10 cellular contexts compared by ENCODE assay signal in genomic region chr17:59607817-59608403, GRCh38. TPM values are rescaled to one million over a fixed set of nuclear protein-coding genes. Genes with fewer than 3 reads are reported as not detected.
DNase-seq lines count a peak whose midpoint lies in the region; ATAC-seq, FAIRE-seq and TF ChIP-seq lines count a peak whose summit lies in the region.
"Had no signal": no experiment of that assay in that cellular context is flagged by ENCODE, and none has a peak within 500 bp of the region (broad histone marks: within the 10 kb centered on the region; RNA-seq: fewer than 3 reads in every experiment).

No MANE protein-coding gene starts in this region.

- intact Hi-C loops in Panc1 (cut with micrococcal nuclease; ENCODE audit: unreplicated experiment): no loop called here
- intact Hi-C loops in activated T-helper 2 cell treated with anti-CD3 and anti-CD28 coated beads, Interferon-gamma antibody, Interleukin-2, Interleukin-4, amounts not matched to agents 10 μg/mL and 5 μg/mL and 100 μg/mL, durations not matched to agents 14 hours and 24 hours and 36 hours (cut with micrococcal nuclease): no loop called here

- H4K91ac ChIP-seq in mesenchymal stem cell (ENCODE audit: low read length): no peak overlapping the region

- no peak overlapping the region for H3K18ac ChIP-seq in mesenchymal stem cell (ENCODE audit: low read depth in 1 of 2, low read length in 2 of 2)

- no peak overlapping the region for H2AFZ ChIP-seq in mesenchymal stem cell (ENCODE audit: low read depth, low read length)

- H3K27ac ChIP-seq in Panc1 (ENCODE audit: low read length) (no peak overlapping the region), mesenchymal stem cell (ENCODE audit: low read length, poor library complexity, severe bottlenecking) (no peak overlapping the region)

- H3K79me1 ChIP-seq in mesenchymal stem cell (replicated peaks; ENCODE audit: low read length, poor library complexity, severe bottlenecking): no peaks in the 10 kb centered on the region

- H2BK120ac ChIP-seq in mesenchymal stem cell (ENCODE audit: low read depth, low read length): no peak overlapping the region

- peaks cover 70% of the 10 kb centered on the region for H3K36me3 Mint-ChIP-seq in activated T-cell treated with anti-CD3 and anti-CD28 coated beads, Interleukin-2, amount 50 U/mL, for 24 hours (ENCODE audit: low read depth)
- peaks cover 46% of the 10 kb centered on the region for H3K36me3 Mint-ChIP-seq in activated T-helper 2 cell treated with anti-CD3 and anti-CD28 coated beads, Interferon-gamma antibody, Interleukin-2, Interleukin-4, amounts not matched to agents 10 μg/mL and 5 μg/mL and 100 μg/mL, durations not matched to agents 14 hours and 24 hours and 36 hours (ENCODE audit: low read depth)

- H3K4me1 ChIP-seq in Panc1 (ENCODE audit: control insufficient read depth, insufficient read depth, low read length) (no peaks in the 10 kb centered on the region), mesenchymal stem cell (ENCODE audit: control insufficient read depth, insufficient read depth, low read depth, low read length) (no peaks in the 10 kb centered on the region)

- H3K9me3 Mint-ChIP-seq in activated T-cell treated with anti-CD3 and anti-CD28 coated beads, Interleukin-2, amount 50 U/mL, for 24 hours: no peaks in the 10 kb centered on the region
- H3K9me3 Mint-ChIP-seq in activated T-helper 2 cell treated with anti-CD3 and anti-CD28 coated beads, Interferon-gamma antibody, Interleukin-2, Interleukin-4, amounts not matched to agents 10 μg/mL and 5 μg/mL and 100 μg/mL, durations not matched to agents 14 hours and 24 hours and 36 hours: no peaks in the 10 kb centered on the region
- H3K9me3 Mint-ChIP-seq: naive thymus-derived CD8-positive, alpha-beta T cell had no signal

- no peak overlapping the region for H3K27ac Mint-ChIP-seq in activated T-cell treated with anti-CD3 and anti-CD28 coated beads, Interleukin-2, amount 50 U/mL, for 24 hours
- H3K27ac Mint-ChIP-seq in activated T-helper 2 cell treated with anti-CD3 and anti-CD28 coated beads, Interferon-gamma antibody, Interleukin-2, Interleukin-4, amounts not matched to agents 10 μg/mL and 5 μg/mL and 100 μg/mL, durations not matched to agents 14 hours and 24 hours and 36 hours: no peak overlapping the region
- H3K27ac Mint-ChIP-seq: naive thymus-derived CD8-positive, alpha-beta T cell had no signal

- CTCF ChIA-PET in Panc1 (lab: Charles Lee): no interaction called here

- no peak overlapping the region for H4K8ac ChIP-seq in mesenchymal stem cell (ENCODE audit: low read length)

- no peak overlapping the region for H3K23ac ChIP-seq in mesenchymal stem cell (ENCODE audit: low read length in 2 of 2)

- BruUV-seq in Panc1 (replicated peaks; lab: Mats Ljungman, UMichigan): no TSS peak

- no peak overlapping the region for H2BK12ac ChIP-seq in mesenchymal stem cell (ENCODE audit: low read length in 2 of 2)

- WGBS in mesenchymal stem cell: 98% methylated on average over 5 of the region's 5 CpGs

- DNase-seq in activated T-cell treated with anti-CD3 and anti-CD28 coated beads for 48 hours (ENCODE audit: low read depth) (peak; percentile 29), Panc1 (ENCODE audit: low read depth, low spot score) (no peak), dermis blood vessel endothelial cell (peak; percentile 27), mesenchymal stem cell (no peak), urothelium cell line (ENCODE audit: low spot score) (no peak)
- no peak for DNase-seq in activated T-cell treated with anti-CD3 and anti-CD28 coated beads, Interleukin-2, amount 50 U/mL, for 24 hours
- DNase-seq in stimulated activated CD4-positive, alpha-beta T cell treated with anti-CD3 and anti-CD28 coated beads, Interleukin-4, amount 100 ng/mL, for 1 hour: peak; percentile 30
- no peak for DNase-seq in activated T-helper 2 cell treated with anti-CD3 and anti-CD28 coated beads, Interferon-gamma antibody, Interleukin-2, Interleukin-4, amounts not matched to agents 10 μg/mL and 5 μg/mL and 100 μg/mL, durations not matched to agents 14 hours and 24 hours and 36 hours (ENCODE audit: low spot score)
- DNase-seq: C1 segment of cervical spinal cord had no signal

- no peak overlapping the region for H3K4ac ChIP-seq in mesenchymal stem cell (ENCODE audit: low read depth in 1 of 2, low read length in 2 of 2)

- no peak overlapping the region for H3K14ac ChIP-seq in mesenchymal stem cell (ENCODE audit: low read length in 2 of 2)

- H3K4me1 Mint-ChIP-seq in activated T-cell treated with anti-CD3 and anti-CD28 coated beads, Interleukin-2, amount 50 U/mL, for 24 hours (ENCODE audit: low read depth): no peaks in the 10 kb centered on the region
- peaks cover 4% of the 10 kb centered on the region for H3K4me1 Mint-ChIP-seq in activated T-helper 2 cell treated with anti-CD3 and anti-CD28 coated beads, Interferon-gamma antibody, Interleukin-2, Interleukin-4, amounts not matched to agents 10 μg/mL and 5 μg/mL and 100 μg/mL, durations not matched to agents 14 hours and 24 hours and 36 hours (ENCODE audit: low read depth)
- H3K4me1 Mint-ChIP-seq: naive thymus-derived CD8-positive, alpha-beta T cell had no signal

- FAIRE-seq in urothelium cell line (lab: Jason Lieb, UNC): no peak

- no peak overlapping the region for H3K4me3 Mint-ChIP-seq in activated T-cell treated with anti-CD3 and anti-CD28 coated beads, Interleukin-2, amount 50 U/mL, for 24 hours
- no peak overlapping the region for H3K4me3 Mint-ChIP-seq in activated T-helper 2 cell treated with anti-CD3 and anti-CD28 coated beads, Interferon-gamma antibody, Interleukin-2, Interleukin-4, amounts not matched to agents 10 μg/mL and 5 μg/mL and 100 μg/mL, durations not matched to agents 14 hours and 24 hours and 36 hours (ENCODE audit: low read depth)
- H3K4me3 Mint-ChIP-seq: naive thymus-derived CD8-positive, alpha-beta T cell had no signal

- in situ Hi-C loops in Panc1 (cut with HindIII; ENCODE audit: low pct_unique_long_range_greater_than_20kb, low sequenced_read_pairs): no loop called here

- H3K9me3 ChIP-seq in Panc1 (ENCODE audit: control insufficient read depth, insufficient read depth, low read depth, low read length) (no peaks in the 10 kb centered on the region), mesenchymal stem cell (ENCODE audit: control insufficient read depth, low read length) (no peaks in the 10 kb centered on the region)

- no peaks in the 10 kb centered on the region for H3K27me3 ChIP-seq in Panc1 (ENCODE audit: control insufficient read depth, insufficient read depth, low read length)
- no peaks in the 10 kb centered on the region for H3K27me3 ChIP-seq in mesenchymal stem cell (ENCODE audit: control insufficient read depth in 1 of 2, insufficient read depth in 1 of 2, low read length in 2 of 2)

- H3K36me3 ChIP-seq in Panc1 (ENCODE audit: control insufficient read depth, insufficient read depth, low read length) (no peaks in the 10 kb centered on the region; the same call in none of the 2 replicates), mesenchymal stem cell (ENCODE audit: control insufficient read depth in 1 of 2, insufficient read depth in 2 of 2, low read depth in 1 of 2, low read length in 2 of 2) (peaks cover 7 to 70% of the 10 kb centered on the region in 2 experiments)

- no peak for ATAC-seq in Panc1

- no peak overlapping the region for H2AK5ac ChIP-seq in mesenchymal stem cell (ENCODE audit: low read length, severe bottlenecking)

- no peak overlapping the region for H3K4me3 ChIP-seq in Panc1 (ENCODE audit: low read depth in 2 of 2, low read length in 2 of 2)
- H3K4me3 ChIP-seq in mesenchymal stem cell (ENCODE audit: insufficient read depth in 1 of 2, low read depth in 1 of 2, low read length in 2 of 2): no peak overlapping the region

- H3K9ac ChIP-seq in mesenchymal stem cell (ENCODE audit: low read length): no peak overlapping the region

- no peak overlapping the region for H3K4me2 ChIP-seq in mesenchymal stem cell (ENCODE audit: low read length, poor library complexity, severe bottlenecking)

- no peak overlapping the region for H2BK5ac ChIP-seq in mesenchymal stem cell (ENCODE audit: low read depth, low read length, poor library complexity, severe bottlenecking)

- H3K27me3 Mint-ChIP-seq in activated T-cell treated with anti-CD3 and anti-CD28 coated beads, Interleukin-2, amount 50 U/mL, for 24 hours: no peaks in the 10 kb centered on the region
- H3K27me3 Mint-ChIP-seq in activated T-helper 2 cell treated with anti-CD3 and anti-CD28 coated beads, Interferon-gamma antibody, Interleukin-2, Interleukin-4, amounts not matched to agents 10 μg/mL and 5 μg/mL and 100 μg/mL, durations not matched to agents 14 hours and 24 hours and 36 hours (ENCODE audit: low read depth): no peaks in the 10 kb centered on the region
- H3K27me3 Mint-ChIP-seq: naive thymus-derived CD8-positive, alpha-beta T cell had no signal

- peak; percentile 28; the same call in 1 of the 2 replicates for TF ChIP-seq CTCF in Panc1 (IDR thresholded peaks at IDR 0.05)

- no peak overlapping the region for H2BK15ac ChIP-seq in mesenchymal stem cell (ENCODE audit: low read depth, poor library complexity, severe bottlenecking)

- POLR2A ChIA-PET in Panc1 (lab: Charles Lee): no interaction called here

RNA-seq across cellular contexts. Expression of gene CLTC, which starts 11.8 kb away (rescaled TPM):
- total RNA-seq in Panc1 (2021; ENCODE audit: unreplicated experiment) (221 TPM), dermis blood vessel endothelial cell (477 and 761 TPM in 2 replicates)
- 110 TPM for polyA plus RNA-seq in Panc1 (2012; ENCODE audit: insufficient read length)
- 188 and 193 TPM in 2 replicates for total RNA-seq in activated T-helper 2 cell treated with anti-CD3 and anti-CD28 coated beads, Interferon-gamma antibody, Interleukin-2, Interleukin-4, amounts not matched to agents 10 μg/mL and 5 μg/mL and 100 μg/mL, durations not matched to agents 14 hours and 24 hours and 36 hours
- 198 TPM for polyA plus RNA-seq in mesenchymal stem cell (2013, experiment 1 of 2)
- 188 TPM for polyA plus RNA-seq in mesenchymal stem cell (2013, experiment 2 of 2)

RNA-seq across cellular contexts. Expression of gene DHX40, which starts 42.5 kb away (rescaled TPM):
- 16.2 TPM for total RNA-seq in Panc1 (2021; ENCODE audit: unreplicated experiment)
- polyA plus RNA-seq in Panc1 (2012; ENCODE audit: insufficient read length): 13.0 TPM
- total RNA-seq in dermis blood vessel endothelial cell: 70.5 and 71.3 TPM in 2 replicates
- total RNA-seq in activated T-helper 2 cell treated with anti-CD3 and anti-CD28 coated beads, Interferon-gamma antibody, Interleukin-2, Interleukin-4, amounts not matched to agents 10 μg/mL and 5 μg/mL and 100 μg/mL, durations not matched to agents 14 hours and 24 hours and 36 hours: 16.7 and 18.2 TPM in 2 replicates
- polyA plus RNA-seq in mesenchymal stem cell (2013, experiment 1 of 2): 17.8 TPM
- 18.4 TPM for polyA plus RNA-seq in mesenchymal stem cell (2013, experiment 2 of 2)

Comparison
In these comparisons a context has a peak if more than half of its experiments do, and no peak if none do; other contexts are left out.
1. DNase-seq: peak in activated T-cell treated with anti-CD3 and anti-CD28 coated beads for 48 hours (single experiment), dermis blood vessel endothelial cell (single experiment) and stimulated activated CD4-positive, alpha-beta T cell treated with anti-CD3 and anti-CD28 coated beads, Interleukin-4, amount 100 ng/mL, for 1 hour (single experiment); none in activated T-cell treated with anti-CD3 and anti-CD28 coated beads, Interleukin-2, amount 50 U/mL, for 24 hours (single experiment), Panc1 (single experiment), activated T-helper 2 cell treated with anti-CD3 and anti-CD28 coated beads, Interferon-gamma antibody, Interleukin-2, Interleukin-4, amounts not matched to agents 10 μg/mL and 5 μg/mL and 100 μg/mL, durations not matched to agents 14 hours and 24 hours and 36 hours (single experiment), mesenchymal stem cell (single experiment) and urothelium cell line (single experiment).